Comparison of ENCODE assay signal across 10 cellular contexts in genomic region chr22:46058591-46059519, GRCh38.
DNase-seq lines count a peak whose midpoint lies in the region; ATAC-seq, FAIRE-seq and TF ChIP-seq lines count a peak whose summit lies in the region.
"Had no signal": no experiment of that assay in that cellular context is flagged by ENCODE, and none has a peak within 500 bp of the region (broad histone marks: within the 10 kb centered on the region; RNA-seq: fewer than 3 reads in every experiment).

No MANE protein-coding gene starts in this region.

- BruUV-seq in GM12878 (replicated peaks; lab: Mats Ljungman, UMichigan): no TSS peak

- H3K9me2 ChIP-seq in hepatocyte (replicated peaks; ENCODE audit: insufficient read depth): no peaks in the 10 kb centered on the region

- H3K79me2 ChIP-seq in GM12878 (ENCODE audit: control insufficient read depth, insufficient read depth, low read length): peaks cover 6% of the 10 kb centered on the region
- H3K79me2 ChIP-seq in hepatocyte: no peaks in the 10 kb centered on the region

- in situ Hi-C loops in GM12878 (cut with MboI): no loop called here

- SMC1A ChIA-PET in GM12878 (lab: Charles Lee; ENCODE audit: uncharacterized antibody, unreplicated experiment): no interaction called here

- H3K9ac ChIP-seq in GM12878 (ENCODE audit: control insufficient read depth, insufficient read depth, low read length): no peak overlapping the region

- no peak overlapping the region for H3K4me3 Mint-ChIP-seq in memory B cell
- H3K4me3 Mint-ChIP-seq: neural crest cell had no signal

- peak overlapping the region; percentile 85 for H3K27ac Mint-ChIP-seq in memory B cell

- no peaks in the 10 kb centered on the region for H3K9me3 ChIP-seq in GM12878 (replicated peaks; ENCODE audit: control insufficient read depth, insufficient read depth, low read length)
- no peaks in the 10 kb centered on the region for H3K9me3 ChIP-seq in hepatocyte (ENCODE audit: low read depth)

- POLR2A ChIA-PET in GM12878 (lab: Charles Lee): no interaction called here

- H3K4me3 ChIP-seq in GM12878 (no peak overlapping the region), hepatocyte (no peak overlapping the region)

- TF ChIP-seq POLR2A in GM12878 (IDR thresholded peaks at IDR 0.05; ENCODE audit: low read depth, low read length): no peak

- TF ChIP-seq RAD21 in GM12878 (IDR thresholded peaks at IDR 0.05; ENCODE audit: insufficient read depth, low read depth, low read length): no peak

- peak; percentile 53 for DNase-seq in activated effector memory CD4-positive, alpha-beta T cell treated with anti-CD3 and anti-CD28 coated beads, Interleukin-2, amount 50 U/mL, for 16 hours
- DNase-seq in activated effector memory CD4-positive, alpha-beta T cell treated with Interleukin-2 at 50 U/mL for 16 hours: no peak
- DNase-seq in GM12878 (ENCODE audit: low read depth, low spot score) (no peak), memory B cell (ENCODE audit: low spot score in 2 of 2) (no peak), ureter (ENCODE audit: low spot score) (peak; percentile 42), hepatocyte (ENCODE audit: low spot score) (no peak)

- intact Hi-C loops in GM12878 (cut with micrococcal nuclease; ENCODE audit: unreplicated experiment): loop anchor here (1.0 kb wide), 1 partner anchor 24 kb away; no protein-coding TSS in a partner anchor

- RAD21 ChIA-PET in GM12878 (lab: Charles Lee; ENCODE audit: unreplicated experiment): no interaction called here

- H2AFZ ChIP-seq in GM12878 (ENCODE audit: control insufficient read depth, low read depth, low read length) (peak overlapping the region; percentile 30; the same call in 1 of the 2 replicates), hepatocyte (no peak overlapping the region)

- H4K20me1 ChIP-seq in GM12878 (ENCODE audit: control insufficient read depth, insufficient read depth) (no peaks in the 10 kb centered on the region), hepatocyte (ENCODE audit: insufficient read depth, poor library complexity, severe bottlenecking) (no peaks in the 10 kb centered on the region)

- FAIRE-seq in GM12878 (lab: Jason Lieb, UNC): no peak

- H3K9me3 Mint-ChIP-seq in memory B cell: no peaks in the 10 kb centered on the region
- H3K9me3 Mint-ChIP-seq: neural crest cell had no signal

- H3K4me1 ChIP-seq in GM12878 (ENCODE audit: control insufficient read depth, insufficient read depth, low read length): peaks cover 25% of the 10 kb centered on the region
- no peaks in the 10 kb centered on the region for H3K4me1 ChIP-seq in hepatocyte (ENCODE audit: insufficient read depth)

- WGBS in GM12878 (ENCODE audit: insufficient coverage, insufficient replicate concordance, low lambda C conversion rate, missing lambda C conversion rate): 84% methylated on average over 25 of the region's 25 CpGs
- WGBS in hepatocyte (ENCODE audit: low lambda C conversion rate, missing lambda C conversion rate): 92% methylated on average over 25 of the region's 25 CpGs

- H3K27ac ChIP-seq in GM12878 (ENCODE audit: control insufficient read depth, insufficient read depth): peak overlapping the region; percentile 79
- H3K27ac ChIP-seq in hepatocyte: no peak overlapping the region
- H3K27ac ChIP-seq: HL-60 had no signal

- H3K36me3 ChIP-seq in GM12878 (ENCODE audit: control insufficient read depth in 2 of 2, insufficient read depth in 2 of 2, low read length in 1 of 2): no peaks in the 10 kb centered on the region
- no peaks in the 10 kb centered on the region for H3K36me3 ChIP-seq in hepatocyte (replicated peaks; ENCODE audit: insufficient read depth, low read depth)

- peak overlapping the region; percentile 97 for H3K4me2 ChIP-seq in GM12878 (ENCODE audit: control insufficient read depth, insufficient read depth)
- H3K4me2 ChIP-seq in hepatocyte: no peak overlapping the region

- peaks cover 6% of the 10 kb centered on the region for H3K36me3 Mint-ChIP-seq in memory B cell

- H3K27me3 Mint-ChIP-seq in memory B cell: no peaks in the 10 kb centered on the region

- TF ChIP-seq EP300 in GM12878 (IDR thresholded peaks at IDR 0.05; ENCODE audit: borderline replicate concordance in 1 of 2, control insufficient read depth in 1 of 2, low read depth in 2 of 2, low read length in 2 of 2): no peak

- CTCF ChIA-PET in GM12878 (lab: Yijun Ruan, JAX): interaction anchor here (1.4 kb wide), 1 partner anchor 59 kb away, joined by 3 read pairs; no protein-coding TSS in a partner anchor

- no peaks in the 10 kb centered on the region; a peak in 2 of 4 replicates for H3K27me3 ChIP-seq in GM12878 (replicated peaks in 1 of 2; ENCODE audit: control insufficient read depth in 2 of 2, insufficient read depth in 2 of 2, low read length in 1 of 2)
- H3K27me3 ChIP-seq in hepatocyte: peaks cover 49% of the 10 kb centered on the region

- TF ChIP-seq CTCF in GM12878 (IDR thresholded peaks at IDR 0.05 in 2 of 3, conservative IDR thresholded peaks at IDR 0.05 in 1 of 3; ENCODE audit: control insufficient read depth in 2 of 3, extremely low read depth in 1 of 3, insufficient read depth in 1 of 3, low read depth in 3 of 3, low read length in 3 of 3): no peak
- no peak for TF ChIP-seq CTCF in hepatocyte (IDR thresholded peaks at IDR 0.05; ENCODE audit: poor library complexity)

- ATAC-seq in GM12878 (no peak), memory B cell (ENCODE audit: low read depth) (no peak), GM21528 (IDR thresholded peaks at IDR 0.05; ENCODE audit: low FRiP score, unreplicated experiment) (no peak), HG02852 (IDR thresholded peaks at IDR 0.05; ENCODE audit: unreplicated experiment) (no peak)

- H3K4me1 Mint-ChIP-seq in memory B cell: peaks cover 30% of the 10 kb centered on the region
- H3K4me1 Mint-ChIP-seq: neural crest cell had no signal

TF ChIP-seq in GM12878, 131 proteins besides CTCF, POLR2A, EP300 and RAD21:
- TF ChIP-seq NBN (IDR thresholded peaks at IDR 0.05) (no peak), HDAC2 (IDR thresholded peaks at IDR 0.05) (no peak), ESRRA (IDR thresholded peaks at IDR 0.05; ENCODE audit: low read length) (no peak), SREBF2 (IDR thresholded peaks at IDR 0.05; ENCODE audit: low read length) (no peak)
TF ChIP-seq in GM12878: peak in this region for 0.

Comparison
In these comparisons a context has a peak if more than half of its experiments do, and no peak if none do; other contexts are left out.
1. DNase-seq: peak in activated effector memory CD4-positive, alpha-beta T cell treated with anti-CD3 and anti-CD28 coated beads, Interleukin-2, amount 50 U/mL, for 16 hours (single experiment) and ureter (single experiment); none in activated effector memory CD4-positive, alpha-beta T cell treated with Interleukin-2 at 50 U/mL for 16 hours (single experiment), GM12878 (single experiment), memory B cell (0 of 2) and hepatocyte (single experiment).